Comparison of ENCODE assay signal across 18 cellular contexts in genomic region chr1:20636785-20637347, GRCh38. TPM values are rescaled to one million over a fixed set of nuclear protein-coding genes. Genes with fewer than 3 reads are reported as not detected.
"Had no signal": no experiment of that assay in that cellular context is flagged by ENCODE, and none has a peak within 500 bp of the region (broad histone marks: within the 10 kb centered on the region; RNA-seq: fewer than 3 reads in every experiment).

No MANE protein-coding gene starts in this region.

- H3K27me3 Mint-ChIP-seq: dendritic cell treated with granulocyte-macrophage colony-stimulating factor and Interleukin-4, amounts not matched to agents 40 ng/mL and 50 ng/mL, for 4 days; stimulated activated naive B cell treated with anti-CD40 and anti-IgM and Interleukin-4, amounts not matched to agents 10 μg/mL and 1 μg/mL and 100 μg/mL, for 72 hours; stimulated activated naive CD8-positive, alpha-beta T cell treated with anti-CD3 and anti-CD28 coated beads, Interleukin-15, amount 100 ng/mL, for 72 hours had no signal

- H3K27ac ChIP-seq: heart left ventricle, sigmoid colon, skin epidermis, testis, tibial nerve had no signal

- H3K9me3 ChIP-seq: heart left ventricle, sigmoid colon, testis, tibial nerve had no signal

- ATAC-seq: esophagus mucosa; heart left ventricle; naive thymus-derived CD4-positive, alpha-beta T cell; stimulated activated naive B cell treated with anti-CD40 and anti-IgM and Interleukin-4, amounts not matched to agents 10 μg/mL and 1 μg/mL and 100 μg/mL, for 72 hours; stimulated activated naive CD8-positive, alpha-beta T cell treated with anti-CD3 and anti-CD28 coated beads, Interleukin-15, amount 100 ng/mL, for 72 hours had no signal

- H3K4me3 ChIP-seq: heart left ventricle, sigmoid colon, skin epidermis, testis, tibial nerve had no signal

- H3K9me3 Mint-ChIP-seq: dendritic cell treated with granulocyte-macrophage colony-stimulating factor and Interleukin-4, amounts not matched to agents 40 ng/mL and 50 ng/mL, for 4 days; naive thymus-derived CD4-positive, alpha-beta T cell; nephron progenitor cell; stimulated activated naive B cell treated with anti-CD40 and anti-IgM and Interleukin-4, amounts not matched to agents 10 μg/mL and 1 μg/mL and 100 μg/mL, for 72 hours; stimulated activated naive CD8-positive, alpha-beta T cell treated with anti-CD3 and anti-CD28 coated beads, Interleukin-15, amount 100 ng/mL, for 72 hours had no signal

- H3K27ac Mint-ChIP-seq: dendritic cell treated with granulocyte-macrophage colony-stimulating factor and Interleukin-4, amounts not matched to agents 40 ng/mL and 50 ng/mL, for 4 days; nephron progenitor cell; stimulated activated naive B cell treated with anti-CD40 and anti-IgM and Interleukin-4, amounts not matched to agents 10 μg/mL and 1 μg/mL and 100 μg/mL, for 72 hours had no signal

- H3K27me3 ChIP-seq: heart left ventricle, sigmoid colon, testis, tibial nerve had no signal

- DNase-seq: heart left ventricle; hippocampal formation; kidney glomerular epithelial cell; naive thymus-derived CD4-positive, alpha-beta T cell; nephron progenitor cell; sigmoid colon; stimulated activated CD4-positive, alpha-beta T cell treated with anti-CD3 and anti-CD28 coated beads, Interleukin-2, amount 100 ng/mL, for 24 hours; stimulated activated CD4-positive, alpha-beta T cell treated with anti-CD3 and anti-CD28 coated beads, Interleukin-4, amount 100 ng/mL, for 4 hours; stimulated activated naive B cell treated with anti-CD40 and anti-IgM and Interleukin-4, amounts not matched to agents 10 μg/mL and 1 μg/mL and 100 μg/mL, for 72 hours; stimulated activated naive CD8-positive, alpha-beta T cell treated with anti-CD3 and anti-CD28 coated beads, Interleukin-15, amount 100 ng/mL, for 72 hours; testis had no signal

- FAIRE-seq: colon, frontal cortex had no signal

- H3K4me3 Mint-ChIP-seq: dendritic cell treated with granulocyte-macrophage colony-stimulating factor and Interleukin-4, amounts not matched to agents 40 ng/mL and 50 ng/mL, for 4 days; nephron progenitor cell; stimulated activated naive B cell treated with anti-CD40 and anti-IgM and Interleukin-4, amounts not matched to agents 10 μg/mL and 1 μg/mL and 100 μg/mL, for 72 hours; stimulated activated naive CD8-positive, alpha-beta T cell treated with anti-CD3 and anti-CD28 coated beads, Interleukin-15, amount 100 ng/mL, for 72 hours had no signal

RNA-seq across cellular contexts. Expression of gene CDA, which starts 48.0 kb away (rescaled TPM):
- total RNA-seq: frontal cortex, osteocyte had no signal
- polyA plus RNA-seq: naive thymus-derived CD4-positive, alpha-beta T cell had no signal
